In the genomic region with DNA sequence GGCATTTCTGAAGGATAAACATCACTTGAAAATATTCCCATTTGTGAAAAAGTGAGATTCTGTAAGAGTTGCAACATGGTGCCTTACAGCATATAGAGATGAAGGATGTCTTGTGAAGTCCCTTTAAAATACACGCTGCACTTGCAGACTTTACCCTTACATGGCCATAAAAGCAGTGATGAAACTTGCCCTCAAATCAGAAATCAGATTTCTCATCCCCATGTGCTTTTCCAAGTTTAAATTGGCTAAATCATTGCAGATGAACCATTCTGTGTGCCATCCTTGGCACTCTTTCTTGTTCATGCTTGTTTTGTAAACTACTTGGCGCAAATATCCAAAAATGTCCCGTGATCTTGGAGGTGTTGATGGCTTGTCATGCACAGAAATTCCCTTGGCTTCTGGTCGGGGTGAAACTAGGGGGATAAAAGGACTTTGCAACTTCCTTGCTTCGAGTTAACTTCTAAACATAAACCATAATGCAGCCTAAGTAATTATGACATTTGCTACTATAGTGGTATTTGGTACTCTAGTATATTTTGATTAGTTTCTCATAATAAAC, we compare ENCODE assay signal across 1 cellular context.
TF ChIP-seq lines count a peak whose summit lies in the region.

No MANE protein-coding gene starts in this region.

TF ChIP-seq in GM23338, 12 proteins besides CTCF, POLR2A, EP300 and RAD21 (continued from another document):
- TF ChIP-seq, protein P1, sequence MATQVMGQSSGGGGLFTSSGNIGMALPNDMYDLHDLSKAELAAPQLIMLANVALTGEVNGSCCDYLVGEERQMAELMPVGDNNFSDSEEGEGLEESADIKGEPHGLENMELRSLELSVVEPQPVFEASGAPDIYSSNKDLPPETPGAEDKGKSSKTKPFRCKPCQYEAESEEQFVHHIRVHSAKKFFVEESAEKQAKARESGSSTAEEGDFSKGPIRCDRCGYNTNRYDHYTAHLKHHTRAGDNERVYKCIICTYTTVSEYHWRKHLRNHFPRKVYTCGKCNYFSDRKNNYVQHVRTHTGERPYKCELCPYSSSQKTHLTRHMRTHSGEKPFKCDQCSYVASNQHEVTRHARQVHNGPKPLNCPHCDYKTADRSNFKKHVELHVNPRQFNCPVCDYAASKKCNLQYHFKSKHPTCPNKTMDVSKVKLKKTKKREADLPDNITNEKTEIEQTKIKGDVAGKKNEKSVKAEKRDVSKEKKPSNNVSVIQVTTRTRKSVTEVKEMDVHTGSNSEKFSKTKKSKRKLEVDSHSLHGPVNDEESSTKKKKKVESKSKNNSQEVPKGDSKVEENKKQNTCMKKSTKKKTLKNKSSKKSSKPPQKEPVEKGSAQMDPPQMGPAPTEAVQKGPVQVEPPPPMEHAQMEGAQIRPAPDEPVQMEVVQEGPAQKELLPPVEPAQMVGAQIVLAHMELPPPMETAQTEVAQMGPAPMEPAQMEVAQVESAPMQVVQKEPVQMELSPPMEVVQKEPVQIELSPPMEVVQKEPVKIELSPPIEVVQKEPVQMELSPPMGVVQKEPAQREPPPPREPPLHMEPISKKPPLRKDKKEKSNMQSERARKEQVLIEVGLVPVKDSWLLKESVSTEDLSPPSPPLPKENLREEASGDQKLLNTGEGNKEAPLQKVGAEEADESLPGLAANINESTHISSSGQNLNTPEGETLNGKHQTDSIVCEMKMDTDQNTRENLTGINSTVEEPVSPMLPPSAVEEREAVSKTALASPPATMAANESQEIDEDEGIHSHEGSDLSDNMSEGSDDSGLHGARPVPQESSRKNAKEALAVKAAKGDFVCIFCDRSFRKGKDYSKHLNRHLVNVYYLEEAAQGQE (IDR thresholded peaks at IDR 0.05; ENCODE audit: unreplicated experiment) = no peak
